In genomic region chr16:49620158-49620867, GRCh38 we compare ENCODE assay signal across 9 cellular contexts.
DNase-seq lines count a peak whose midpoint lies in the region; ATAC-seq and TF ChIP-seq lines count a peak whose summit lies in the region.
"Had no signal": no experiment of that assay in that cellular context is flagged by ENCODE, and none has a peak within 500 bp of the region (broad histone marks: within the 10 kb centered on the region; RNA-seq: fewer than 3 reads in every experiment).

No MANE protein-coding gene starts in this region.

- no peak overlapping the region for H3K4me2 ChIP-seq in trophoblast cell (ENCODE audit: low read length)

- no peak overlapping the region for H3K9ac ChIP-seq in trophoblast cell (ENCODE audit: low read length)

- H4K91ac ChIP-seq in trophoblast cell (ENCODE audit: low read depth, low read length) = peak overlapping the region; percentile 76

- H3K27me3 ChIP-seq in trophoblast cell (ENCODE audit: insufficient read depth, low read length) = no peaks in the 10 kb centered on the region

- H4K12ac ChIP-seq in trophoblast cell (ENCODE audit: low read depth, low read length) = no peak overlapping the region

- H3K9me3 Mint-ChIP-seq in Calu3 (ENCODE audit: low read depth, unreplicated experiment) = no peaks in the 10 kb centered on the region
- H3K9me3 Mint-ChIP-seq in activated naive CD8-positive, alpha-beta T cell treated with anti-CD3 and anti-CD28 coated beads, Interleukin-2, amount 50 U/mL, for 24 hours = no peaks in the 10 kb centered on the region

- H3K4me3 Mint-ChIP-seq in Calu3 (ENCODE audit: low read depth, unreplicated experiment) (no peak overlapping the region), T-helper 17 cell (no peak overlapping the region)
- no peak overlapping the region for H3K4me3 Mint-ChIP-seq in activated naive CD8-positive, alpha-beta T cell treated with anti-CD3 and anti-CD28 coated beads, Interleukin-2, amount 50 U/mL, for 24 hours

- H3K27ac ChIP-seq in trophoblast cell (ENCODE audit: low read depth, low read length) = no peak overlapping the region

- H3K4me3 ChIP-seq in trophoblast cell (ENCODE audit: low read depth, low read length) = no peak overlapping the region

- no peak overlapping the region for H3K27ac Mint-ChIP-seq in Calu3 (ENCODE audit: unreplicated experiment)
- no peak overlapping the region for H3K27ac Mint-ChIP-seq in activated naive CD8-positive, alpha-beta T cell treated with anti-CD3 and anti-CD28 coated beads, Interleukin-2, amount 50 U/mL, for 24 hours
- H3K27ac Mint-ChIP-seq in T-helper 17 cell = no peak overlapping the region

- H4K8ac ChIP-seq in trophoblast cell (ENCODE audit: low read depth, low read length) = no peak overlapping the region

- H3K18ac ChIP-seq in trophoblast cell (ENCODE audit: low read length) = peak overlapping the region; percentile 48

- H2BK5ac ChIP-seq in trophoblast cell (ENCODE audit: low read depth, low read length, poor library complexity) = no peak overlapping the region

- H3K14ac ChIP-seq in trophoblast cell (ENCODE audit: low read length) = peak overlapping the region; percentile 24

- no peak overlapping the region for H2AK5ac ChIP-seq in trophoblast cell (ENCODE audit: low read length)

- H3K27me3 Mint-ChIP-seq in Calu3 (ENCODE audit: unreplicated experiment) = peaks cover 27% of the 10 kb centered on the region
- no peaks in the 10 kb centered on the region for H3K27me3 Mint-ChIP-seq in activated naive CD8-positive, alpha-beta T cell treated with anti-CD3 and anti-CD28 coated beads, Interleukin-2, amount 50 U/mL, for 24 hours
- H3K27me3 Mint-ChIP-seq in T-helper 17 cell = no peaks in the 10 kb centered on the region

- H3K79me1 ChIP-seq in trophoblast cell (ENCODE audit: low read length) = no peaks in the 10 kb centered on the region

- H2BK120ac ChIP-seq in trophoblast cell (ENCODE audit: insufficient read depth, low read length, poor library complexity) = no peak overlapping the region

- DNase-seq in Calu3 (peak; percentile 60), cardiac septum (ENCODE audit: low spot score) (peak; percentile 87), trophoblast cell (peak in 1 of 2 donors; percentile 4), T-helper 17 cell (no peak)
- DNase-seq in activated naive CD8-positive, alpha-beta T cell treated with anti-CD3 and anti-CD28 coated beads, Interleukin-2, amount 50 U/mL, for 24 hours = no peak
- DNase-seq in activated CD4-positive, CD25-positive, alpha-beta regulatory T cell treated with anti-CD3 and anti-CD28 coated beads, Interleukin-2, amount 50 U/mL, for 72 hours = no peak
- DNase-seq: GDM1 had no signal

- ATAC-seq in SK-N-SH treated with all-trans-retinoic acid at 6 μM for 48 hours (peak; percentile 88), T-helper 17 cell (no peak), HG03354 (IDR thresholded peaks at IDR 0.05; ENCODE audit: poor library complexity, severe bottlenecking, unreplicated experiment) (no peak)
- ATAC-seq in activated naive CD8-positive, alpha-beta T cell treated with anti-CD3 and anti-CD28 coated beads, Interleukin-2, amount 50 U/mL, for 24 hours = no peak

- H3K36me3 Mint-ChIP-seq in Calu3 (ENCODE audit: insufficient read depth, unreplicated experiment) = no peaks in the 10 kb centered on the region
- H3K36me3 Mint-ChIP-seq in activated naive CD8-positive, alpha-beta T cell treated with anti-CD3 and anti-CD28 coated beads, Interleukin-2, amount 50 U/mL, for 24 hours (ENCODE audit: low read depth) = no peaks in the 10 kb centered on the region
- no peaks in the 10 kb centered on the region for H3K36me3 Mint-ChIP-seq in T-helper 17 cell (ENCODE audit: low read depth)

- no peak for TF ChIP-seq CTCF in Calu3 (IDR thresholded peaks at IDR 0.05; ENCODE audit: unreplicated experiment)

- H2AFZ ChIP-seq in trophoblast cell (ENCODE audit: insufficient read depth, low read length, poor library complexity) = no peak overlapping the region

- no peaks in the 10 kb centered on the region for H3K79me2 ChIP-seq in trophoblast cell (ENCODE audit: control insufficient read depth, insufficient read depth, low read length, poor library complexity)

- intact Hi-C loops in Calu3 (cut with micrococcal nuclease; ENCODE audit: unreplicated experiment) = no loop called here
- intact Hi-C loops in cardiac septum (cut with DNase I) = no loop called here

- H3K23ac ChIP-seq in trophoblast cell (ENCODE audit: low read length) = no peak overlapping the region

- no CpG with 5 or more reads among the region's 11 CpGs for WGBS in trophoblast cell (ENCODE audit: extremely low coverage, insufficient coverage, insufficient read length)

- peaks cover 14 to 18% of the 10 kb centered on the region in 2 experiments for H3K4me1 ChIP-seq in trophoblast cell (ENCODE audit: control insufficient read depth in 1 of 2, insufficient read depth in 2 of 2, low read length in 2 of 2)

- BruUV-seq in Calu3 (replicated peaks; lab: Mats Ljungman, UMichigan) = no TSS peak

- H2BK12ac ChIP-seq in trophoblast cell (ENCODE audit: low read length) = no peak overlapping the region

- CTCF ChIA-PET in Calu3 (lab: Charles Lee) = interaction anchor here (0.7 kb wide), 1 partner anchor 963 kb away, joined by 3 read pairs; no protein-coding TSS in a partner anchor

- peaks cover 2% of the 10 kb centered on the region for H3K9me3 ChIP-seq in trophoblast cell (ENCODE audit: insufficient read depth, low read depth, low read length)
- H3K9me3 ChIP-seq in T-helper 17 cell (ENCODE audit: control insufficient read depth, low read length, poor library complexity, severe bottlenecking) = no peaks in the 10 kb centered on the region

- H3K36me3 ChIP-seq in trophoblast cell (ENCODE audit: control insufficient read depth in 1 of 2, insufficient read depth in 2 of 2, low read length in 2 of 2) = peaks cover 0 to 2% of the 10 kb centered on the region in 2 experiments

- H3K4me1 Mint-ChIP-seq in Calu3 (ENCODE audit: low read depth, unreplicated experiment) = no peaks in the 10 kb centered on the region
- H3K4me1 Mint-ChIP-seq in activated naive CD8-positive, alpha-beta T cell treated with anti-CD3 and anti-CD28 coated beads, Interleukin-2, amount 50 U/mL, for 24 hours = no peaks in the 10 kb centered on the region
- H3K4me1 Mint-ChIP-seq in T-helper 17 cell = no peaks in the 10 kb centered on the region

- no peak overlapping the region for H3K4ac ChIP-seq in trophoblast cell (ENCODE audit: low read depth, low read length)

TF ChIP-seq in SK-N-SH treated with all-trans-retinoic acid at 6 μM for 48 hours, 23 proteins besides CTCF, POLR2A, EP300 and RAD21 (continues in another document):
- TF ChIP-seq ZFP30 (CRISPR knock-in tag; IDR thresholded peaks at IDR 0.05) = no peak
- 0 out of 2 replicates have a peak, but pooled peaks have one; percentile 4 for TF ChIP-seq CREB5 (CRISPR knock-in tag; IDR thresholded peaks at IDR 0.05; ENCODE audit: low read depth)
- TF ChIP-seq ZC3H10 (CRISPR knock-in tag; IDR thresholded peaks at IDR 0.05) = no peak
- TF ChIP-seq ISL1 (CRISPR knock-in tag; IDR thresholded peaks at IDR 0.05) = peak; percentile 28; the same call in 1 of the 2 replicates
- peak; percentile 4; the same call in 1 of the 2 replicates for TF ChIP-seq ZNF70 (CRISPR knock-in tag; IDR thresholded peaks at IDR 0.05)
- no peak for TF ChIP-seq PATZ1 (CRISPR knock-in tag; IDR thresholded peaks at IDR 0.05; ENCODE audit: borderline replicate concordance)
- peak; percentile 70 for TF ChIP-seq TSHZ2 (CRISPR knock-in tag; IDR thresholded peaks at IDR 0.05)

Comparison
In these comparisons a context has a peak if more than half of its experiments do, and no peak if none do; other contexts are left out.
1. DNase-seq: peak in Calu3 (single experiment) and cardiac septum (single experiment); none in activated naive CD8-positive, alpha-beta T cell treated with anti-CD3 and anti-CD28 coated beads, Interleukin-2, amount 50 U/mL, for 24 hours (single experiment), activated CD4-positive, CD25-positive, alpha-beta regulatory T cell treated with anti-CD3 and anti-CD28 coated beads, Interleukin-2, amount 50 U/mL, for 72 hours (single experiment) and T-helper 17 cell (0 of 3).